Comparison of ENCODE assay signal across 26 cellular contexts in genomic region chr15:95944856-95945255, GRCh38.
"Had no signal": no experiment of that assay in that cellular context is flagged by ENCODE, and none has a peak within 500 bp of the region (broad histone marks: within the 10 kb centered on the region; RNA-seq: fewer than 3 reads in every experiment).

No MANE protein-coding gene starts in this region.

- H3K9me3 ChIP-seq: ascending aorta had no signal

- H3K27ac Mint-ChIP-seq: activated CD4-positive, alpha-beta memory T cell treated with anti-CD3 and anti-CD28 coated beads, Interleukin-2, amount 10 ng/mL, durations not matched to agents 7 days and 5 days; activated CD8-positive, alpha-beta memory T cell treated with anti-CD3 and anti-CD28 coated beads, Interleukin-2, amount 10 ng/mL, durations not matched to agents 7 days and 5 days; activated naive CD4-positive, alpha-beta T cell treated with anti-CD3 and anti-CD28 coated beads, Interleukin-2, amount 10 ng/mL, durations not matched to agents 7 days and 5 days; activated naive CD8-positive, alpha-beta T cell; activated naive CD8-positive, alpha-beta T cell treated with anti-CD3 and anti-CD28 coated beads, Interleukin-2, amount 50 U/mL, for 24 hours had no signal

- H3K4me1 Mint-ChIP-seq: activated CD4-positive, alpha-beta memory T cell treated with anti-CD3 and anti-CD28 coated beads, Interleukin-2, amount 10 ng/mL, durations not matched to agents 7 days and 5 days; activated CD8-positive, alpha-beta memory T cell treated with anti-CD3 and anti-CD28 coated beads, Interleukin-2, amount 10 ng/mL, durations not matched to agents 7 days and 5 days; activated naive CD8-positive, alpha-beta T cell treated with anti-CD3 and anti-CD28 coated beads, Interleukin-2, amount 50 U/mL, for 24 hours had no signal

- H3K4me2 ChIP-seq: KMS-11 had no signal

- H3K36me3 Mint-ChIP-seq: activated CD8-positive, alpha-beta memory T cell treated with anti-CD3 and anti-CD28 coated beads, Interleukin-2, amount 10 ng/mL, durations not matched to agents 7 days and 5 days; activated naive CD4-positive, alpha-beta T cell treated with anti-CD3 and anti-CD28 coated beads, Interleukin-2, amount 10 ng/mL, durations not matched to agents 7 days and 5 days; activated naive CD8-positive, alpha-beta T cell had no signal

- H3K27me3 ChIP-seq: ascending aorta, SJCRH30 had no signal

- H3K4me3 ChIP-seq: ascending aorta, SJCRH30, SK-N-MC had no signal

- DNase-seq: activated CD4-positive, alpha-beta memory T cell treated with anti-CD3 and anti-CD28 coated beads, Interleukin-2, amount 10 ng/mL, durations not matched to agents 7 days and 5 days; activated CD4-positive, alpha-beta T cell treated with anti-CD3 and anti-CD28 coated beads for 1 hour; activated CD4-positive, alpha-beta T cell treated with anti-CD3 and anti-CD28 coated beads for 48 hours; activated CD4-positive, CD25-positive, alpha-beta regulatory T cell; activated CD8-positive, alpha-beta memory T cell treated with anti-CD3 and anti-CD28 coated beads for 24 hours; activated CD8-positive, alpha-beta memory T cell treated with anti-CD3 and anti-CD28 coated beads, Interleukin-2, amount 10 ng/mL, durations not matched to agents 7 days and 5 days; activated CD8-positive, alpha-beta memory T cell treated with anti-CD3 and anti-CD28 coated beads, Interleukin-2, amount 50 U/mL, for 48 hours; activated effector memory CD4-positive, alpha-beta T cell treated with Interleukin-2 at 50 U/mL for 16 hours; activated naive CD4-positive, alpha-beta T cell treated with anti-CD3 and anti-CD28 coated beads, Interleukin-2, amount 10 ng/mL, durations not matched to agents 7 days and 5 days; activated naive CD8-positive, alpha-beta T cell treated with anti-CD3 and anti-CD28 coated beads, Interleukin-2, amount 50 U/mL, for 24 hours; activated T-cell treated with anti-CD3 and anti-CD28 coated beads, Interleukin-2, amount 50 U/mL, for 48 hours; amygdala; MV-4-11; NCI-H146; NCI-H187; NCI-H2107; NCI-H2171; NCI-H510A; NCI-H748 treated with DMSO at 0.1 percent for 48 hours; T1000; WERI-Rb-1 had no signal

- H3K27ac ChIP-seq: ascending aorta, KMS-11, SJCRH30, SK-N-MC, WERI-Rb-1 had no signal

- H3K27me3 Mint-ChIP-seq: activated CD4-positive, alpha-beta memory T cell treated with anti-CD3 and anti-CD28 coated beads, Interleukin-2, amount 10 ng/mL, durations not matched to agents 7 days and 5 days; activated CD8-positive, alpha-beta memory T cell treated with anti-CD3 and anti-CD28 coated beads, Interleukin-2, amount 10 ng/mL, durations not matched to agents 7 days and 5 days; activated naive CD8-positive, alpha-beta T cell treated with anti-CD3 and anti-CD28 coated beads, Interleukin-2, amount 50 U/mL, for 24 hours had no signal

- H3K4me3 Mint-ChIP-seq: activated CD4-positive, alpha-beta memory T cell treated with anti-CD3 and anti-CD28 coated beads, Interleukin-2, amount 10 ng/mL, durations not matched to agents 7 days and 5 days; activated CD8-positive, alpha-beta memory T cell treated with anti-CD3 and anti-CD28 coated beads, Interleukin-2, amount 10 ng/mL, durations not matched to agents 7 days and 5 days; activated naive CD4-positive, alpha-beta T cell treated with anti-CD3 and anti-CD28 coated beads, Interleukin-2, amount 10 ng/mL, durations not matched to agents 7 days and 5 days; activated naive CD8-positive, alpha-beta T cell; activated naive CD8-positive, alpha-beta T cell treated with anti-CD3 and anti-CD28 coated beads, Interleukin-2, amount 50 U/mL, for 24 hours had no signal

- H3K36me3 ChIP-seq: ascending aorta, SJCRH30, WERI-Rb-1 had no signal

- ATAC-seq: activated CD8-positive, alpha-beta memory T cell treated with anti-CD3 and anti-CD28 coated beads, Interleukin-2, amount 10 ng/mL, durations not matched to agents 7 days and 5 days; activated naive CD8-positive, alpha-beta T cell treated with anti-CD3 and anti-CD28 coated beads, Interleukin-2, amount 50 U/mL, for 24 hours had no signal

- H3K4me1 ChIP-seq: ascending aorta had no signal

- H3K9me3 Mint-ChIP-seq: activated CD4-positive, alpha-beta memory T cell treated with anti-CD3 and anti-CD28 coated beads, Interleukin-2, amount 10 ng/mL, durations not matched to agents 7 days and 5 days; activated naive CD4-positive, alpha-beta T cell treated with anti-CD3 and anti-CD28 coated beads, Interleukin-2, amount 10 ng/mL, durations not matched to agents 7 days and 5 days; activated naive CD8-positive, alpha-beta T cell treated with anti-CD3 and anti-CD28 coated beads, Interleukin-2, amount 50 U/mL, for 24 hours had no signal

- H3K9ac ChIP-seq: KMS-11 had no signal
